8 cellular contexts compared by ENCODE assay signal in genomic region chr17:51604299-51605020, GRCh38.
"Had no signal": no experiment of that assay in that cellular context is flagged by ENCODE, and none has a peak within 500 bp of the region (broad histone marks: within the 10 kb centered on the region; RNA-seq: fewer than 3 reads in every experiment).

No MANE protein-coding gene starts in this region.

- H3K4me3 ChIP-seq: GM12878 had no signal

- FAIRE-seq: G401.6, GM12878, GM12891, GM12892, GM18507, GM19239 had no signal

- ATAC-seq: GM12878 had no signal

- DNase-seq: GDM1, GF-D8 had no signal
